ENCODE assay signal across 31 cellular contexts in the genomic region with DNA sequence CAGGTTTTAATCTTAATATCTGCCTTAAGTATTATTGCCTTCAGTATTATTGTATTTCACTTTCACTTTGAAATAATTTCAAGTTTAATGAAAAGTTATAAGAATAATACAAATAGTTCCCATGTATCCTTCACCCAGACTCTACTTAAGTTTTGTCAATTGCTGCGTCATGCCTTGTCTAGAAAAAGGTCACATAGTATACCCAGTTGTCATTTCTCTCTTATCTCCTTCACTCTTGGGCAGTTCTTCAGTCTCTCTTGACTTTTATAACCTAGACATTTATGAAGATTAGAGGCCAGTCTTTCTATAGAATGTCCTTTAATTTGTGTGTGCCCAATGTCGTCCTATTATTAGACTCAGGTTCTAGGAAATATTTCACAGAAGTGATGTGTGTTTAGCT.
"Had no signal": no experiment of that assay in that cellular context is flagged by ENCODE, and none has a peak within 500 bp of the region (broad histone marks: within the 10 kb centered on the region; RNA-seq: fewer than 3 reads in every experiment).

No MANE protein-coding gene starts in this region.

- H3K9me3 Mint-ChIP-seq: activated B cell treated with CpG ODN at 0.5 μM for 24 hours; activated CD8-positive, alpha-beta T cell treated with anti-CD3 and anti-CD28 coated beads for 36 hours; activated naive CD4-positive, alpha-beta T cell treated with anti-CD3 and anti-CD28 coated beads for 36 hours; activated naive CD4-positive, alpha-beta T cell treated with anti-CD3 and anti-CD28 coated beads, Interleukin-2, amount 50 U/mL, for 24 hours; activated naive CD8-positive, alpha-beta T cell treated with anti-CD3 and anti-CD28 coated beads, Interleukin-2, amount 50 U/mL, for 24 hours; activated T-helper 1 cell treated with anti-CD3 and anti-CD28 coated beads, Interleukin-12 subunit alpha, Interleukin-12 subunit beta, Interleukin-2, Interleukin-4 antibody, amounts not matched to agents 30 ng/mL and 10 ng/mL and 1 ng/mL, durations not matched to agents 14 hours and 24 hours and 36 hours; activated T-helper 2 cell treated with anti-CD3 and anti-CD28 coated beads, Interferon-gamma antibody, Interleukin-2, Interleukin-4, amounts not matched to agents 10 μg/mL and 5 μg/mL and 100 μg/mL, durations not matched to agents 14 hours and 24 hours and 36 hours; effector memory CD8-positive, alpha-beta T cell; T-helper 2 cell treated with Interferon-gamma antibody and Interleukin-4, amounts not matched to agents 5 μg/mL and 100 μg/mL, for 36 hours had no signal

- H3K36me3 ChIP-seq: adrenal gland, esophagus squamous epithelium, WERI-Rb-1 had no signal

- H3K4me1 ChIP-seq: adrenal gland, body of pancreas, esophagus squamous epithelium had no signal

- H3K4me3 ChIP-seq: adrenal gland, body of pancreas, esophagus squamous epithelium had no signal

- H3K27me3 ChIP-seq: adrenal gland, body of pancreas, esophagus squamous epithelium had no signal

- H3K27ac ChIP-seq: adrenal gland, body of pancreas, esophagus squamous epithelium, WERI-Rb-1 had no signal

- H3K36me3 Mint-ChIP-seq: activated naive CD4-positive, alpha-beta T cell treated with anti-CD3 and anti-CD28 coated beads, Interleukin-2, amount 50 U/mL, for 24 hours; activated naive CD8-positive, alpha-beta T cell treated with anti-CD3 and anti-CD28 coated beads for 36 hours had no signal

- H3K4me1 Mint-ChIP-seq: activated B cell treated with CpG ODN at 0.5 μM for 24 hours; activated naive CD4-positive, alpha-beta T cell treated with anti-CD3 and anti-CD28 coated beads, Interleukin-2, amount 50 U/mL, for 24 hours; activated naive CD8-positive, alpha-beta T cell treated with anti-CD3 and anti-CD28 coated beads for 36 hours; activated naive CD8-positive, alpha-beta T cell treated with anti-CD3 and anti-CD28 coated beads, Interleukin-2, amount 50 U/mL, for 24 hours; T-helper 17 cell had no signal

- H3K9me3 ChIP-seq: adrenal gland, body of pancreas, esophagus squamous epithelium had no signal

- DNase-seq: activated B cell treated with CpG ODN at 0.5 μM for 24 hours; activated CD4-positive, alpha-beta T cell treated with anti-CD3 and anti-CD28 coated beads for 48 hours; activated CD4-positive, alpha-beta T cell treated with anti-CD3 and anti-CD28 coated beads, Interleukin-2, amount 50 U/mL, for 1 hour; activated CD4-positive, alpha-beta T cell treated with anti-CD3 and anti-CD28 coated beads, Interleukin-2, amount 50 U/mL, for 48 hours; activated CD8-positive, alpha-beta memory T cell treated with anti-CD3 and anti-CD28 coated beads for 24 hours; activated CD8-positive, alpha-beta T cell treated with anti-CD3 and anti-CD28 coated beads for 36 hours; activated effector memory CD4-positive, alpha-beta T cell treated with anti-CD3 and anti-CD28 coated beads, Interleukin-2, amount 50 U/mL, for 16 hours; activated naive CD4-positive, alpha-beta T cell treated with anti-CD3 and anti-CD28 coated beads for 36 hours; activated naive CD8-positive, alpha-beta T cell treated with anti-CD3 and anti-CD28 coated beads for 36 hours; activated naive CD8-positive, alpha-beta T cell treated with anti-CD3 and anti-CD28 coated beads, Interleukin-2, amount 50 U/mL, for 24 hours; activated T-cell treated with anti-CD3 and anti-CD28 coated beads, Interleukin-2, amount 50 U/mL, for 48 hours; adrenal gland; amygdala; aorta; body of pancreas; caudate nucleus; cortex of kidney; dermis blood vessel endothelial cell; effector CD4-positive, alpha-beta T cell; effector memory CD8-positive, alpha-beta T cell; esophagus squamous epithelium; head of caudate nucleus; T-helper 1 cell; T-helper 17 cell; T1000; WERI-Rb-1 had no signal

- H3K27ac Mint-ChIP-seq: activated B cell treated with CpG ODN at 0.5 μM for 24 hours; activated CD8-positive, alpha-beta T cell treated with anti-CD3 and anti-CD28 coated beads for 36 hours; activated naive CD4-positive, alpha-beta T cell treated with anti-CD3 and anti-CD28 coated beads for 36 hours; activated naive CD4-positive, alpha-beta T cell treated with anti-CD3 and anti-CD28 coated beads, Interleukin-2, amount 50 U/mL, for 24 hours; activated naive CD8-positive, alpha-beta T cell treated with anti-CD3 and anti-CD28 coated beads for 36 hours; activated naive CD8-positive, alpha-beta T cell treated with anti-CD3 and anti-CD28 coated beads, Interleukin-2, amount 50 U/mL, for 24 hours; activated T-helper 1 cell treated with anti-CD3 and anti-CD28 coated beads, Interleukin-12 subunit alpha, Interleukin-12 subunit beta, Interleukin-2, Interleukin-4 antibody, amounts not matched to agents 30 ng/mL and 10 ng/mL and 1 ng/mL, durations not matched to agents 14 hours and 24 hours and 36 hours; activated T-helper 2 cell treated with anti-CD3 and anti-CD28 coated beads, Interferon-gamma antibody, Interleukin-2, Interleukin-4, amounts not matched to agents 10 μg/mL and 5 μg/mL and 100 μg/mL, durations not matched to agents 14 hours and 24 hours and 36 hours; effector memory CD8-positive, alpha-beta T cell; T-helper 17 cell; T-helper 2 cell treated with Interferon-gamma antibody and Interleukin-4, amounts not matched to agents 5 μg/mL and 100 μg/mL, for 36 hours had no signal

- ATAC-seq: activated CD4-positive, CD25-positive, alpha-beta regulatory T cell treated with anti-CD3 and anti-CD28 coated beads, Interleukin-2, amount 50 U/mL, for 24 hours; activated CD8-positive, alpha-beta T cell treated with anti-CD3 and anti-CD28 coated beads for 36 hours; activated naive CD8-positive, alpha-beta T cell treated with anti-CD3 and anti-CD28 coated beads, Interleukin-2, amount 50 U/mL, for 24 hours; body of pancreas; effector memory CD8-positive, alpha-beta T cell; T-helper 17 cell had no signal

- H3K4me3 Mint-ChIP-seq: activated B cell treated with CpG ODN at 0.5 μM for 24 hours; activated CD8-positive, alpha-beta T cell treated with anti-CD3 and anti-CD28 coated beads for 36 hours; activated naive CD4-positive, alpha-beta T cell treated with anti-CD3 and anti-CD28 coated beads for 36 hours; activated naive CD4-positive, alpha-beta T cell treated with anti-CD3 and anti-CD28 coated beads, Interleukin-2, amount 50 U/mL, for 24 hours; activated naive CD8-positive, alpha-beta T cell treated with anti-CD3 and anti-CD28 coated beads for 36 hours; activated naive CD8-positive, alpha-beta T cell treated with anti-CD3 and anti-CD28 coated beads, Interleukin-2, amount 50 U/mL, for 24 hours; activated T-helper 1 cell treated with anti-CD3 and anti-CD28 coated beads, Interleukin-12 subunit alpha, Interleukin-12 subunit beta, Interleukin-2, Interleukin-4 antibody, amounts not matched to agents 30 ng/mL and 10 ng/mL and 1 ng/mL, durations not matched to agents 14 hours and 24 hours and 36 hours; effector memory CD8-positive, alpha-beta T cell; T-helper 17 cell; T-helper 2 cell treated with Interferon-gamma antibody and Interleukin-4, amounts not matched to agents 5 μg/mL and 100 μg/mL, for 36 hours had no signal

- H3K27me3 Mint-ChIP-seq: activated B cell treated with CpG ODN at 0.5 μM for 24 hours; activated CD8-positive, alpha-beta T cell treated with anti-CD3 and anti-CD28 coated beads for 36 hours; activated naive CD8-positive, alpha-beta T cell treated with anti-CD3 and anti-CD28 coated beads for 36 hours; activated naive CD8-positive, alpha-beta T cell treated with anti-CD3 and anti-CD28 coated beads, Interleukin-2, amount 50 U/mL, for 24 hours; effector memory CD8-positive, alpha-beta T cell; T-helper 17 cell had no signal
